ENCODE assay signal across 1 cellular context in genomic region chr12:124449623-124450375, GRCh38.
TF ChIP-seq lines count a peak whose summit lies in the region.

No MANE protein-coding gene starts in this region.

TF ChIP-seq in IMR-90, 13 proteins besides CTCF, POLR2A, EP300 and RAD21:
- TF ChIP-seq MXI1 (IDR thresholded peaks at IDR 0.05; ENCODE audit: borderline replicate concordance, low read depth, low read length) (no peak), ELK1 (IDR thresholded peaks at IDR 0.05; ENCODE audit: borderline replicate concordance, low read depth, low read length) (no peak), FOS (IDR thresholded peaks at IDR 0.05; ENCODE audit: low read depth, low read length) (no peak), RCOR1 (IDR thresholded peaks at IDR 0.05; ENCODE audit: insufficient replicate concordance, low read length) (no peak), SMC3 (IDR thresholded peaks at IDR 0.05; ENCODE audit: low read depth, low read length) (no peak), MAZ (IDR thresholded peaks at IDR 0.05; ENCODE audit: borderline replicate concordance, low read depth, low read length) (no peak), BHLHE40 (IDR thresholded peaks at IDR 0.05; ENCODE audit: low read depth, low read length) (no peak), USF2 (IDR thresholded peaks at IDR 0.05; ENCODE audit: low read depth, low read length) (no peak), RFX5 (IDR thresholded peaks at IDR 0.05; ENCODE audit: low read depth, low read length) (no peak), CEBPB (IDR thresholded peaks at IDR 0.05; ENCODE audit: low read depth, low read length) (no peak), MAFK (IDR thresholded peaks at IDR 0.05; ENCODE audit: low read depth, low read length) (no peak), CHD1 (IDR thresholded peaks at IDR 0.05; ENCODE audit: low read depth, low read length) (no peak)
